ENCODE assay signal across 20 cellular contexts in the genomic region with DNA sequence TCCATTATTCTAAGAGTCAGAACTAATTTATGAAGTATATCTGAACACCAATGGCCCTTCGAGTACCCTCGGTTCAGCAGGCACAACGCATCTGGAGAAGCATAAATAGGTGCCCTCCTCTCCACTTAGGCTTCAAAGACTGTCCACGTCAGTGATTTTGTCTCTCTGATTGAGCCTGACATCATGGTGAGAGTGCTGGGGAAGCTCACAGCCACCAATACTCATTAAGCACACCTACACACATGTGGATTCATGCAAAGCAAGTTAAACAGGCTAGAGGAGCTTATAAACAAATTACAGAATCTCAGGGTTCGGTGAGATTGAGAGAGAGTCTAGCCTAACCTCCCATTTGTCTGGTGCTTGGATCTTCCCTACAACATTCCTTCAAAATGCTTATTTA. TPM values are rescaled to one million over a fixed set of nuclear protein-coding genes. Genes with fewer than 3 reads are reported as not detected.
A peak's percentile ranks its signal among the peaks of the same experiment; 100 is the strongest.
DNase-seq lines count a peak whose midpoint lies in the region; ATAC-seq, FAIRE-seq and TF ChIP-seq lines count a peak whose summit lies in the region.
"Had no signal": no experiment of that assay in that cellular context is flagged by ENCODE, and none has a peak within 500 bp of the region (broad histone marks: within the 10 kb centered on the region; RNA-seq: fewer than 3 reads in every experiment).

No MANE protein-coding gene starts in this region.

- H3K4me3 ChIP-seq in A549: peak overlapping the region; percentile 81

- H3K9me3 ChIP-seq in A549: no peaks in the 10 kb centered on the region
- H3K9me3 ChIP-seq: testis had no signal

- CTCF ChIA-PET in A549 (lab: Yijun Ruan, JAX): interaction anchor here (1.6 to 3.7 kb wide), 4 partner anchors 15 to 357 kb away, joined by 4 to 14 read pairs (median 8); no protein-coding TSS in a partner anchor

- H3K4me1 ChIP-seq in A549: peaks cover 44% of the 10 kb centered on the region; the same call in 2 of the 3 replicates

- H3K4me3 Mint-ChIP-seq in activated T-helper 2 cell treated with anti-CD3 and anti-CD28 coated beads, Interferon-gamma antibody, Interleukin-2, Interleukin-4, amounts not matched to agents 10 μg/mL and 5 μg/mL and 100 μg/mL, durations not matched to agents 14 hours and 24 hours and 36 hours (ENCODE audit: low read depth): peak overlapping the region; percentile 63
- H3K4me3 Mint-ChIP-seq in endothelial cell (ENCODE audit: unreplicated experiment): no peak overlapping the region
- H3K4me3 Mint-ChIP-seq: activated CD4-positive, alpha-beta memory T cell treated with anti-CD3 and anti-CD28 coated beads for 36 hours; natural killer cell had no signal

- peaks cover 7% of the 10 kb centered on the region for H3K27me3 Mint-ChIP-seq in activated T-helper 2 cell treated with anti-CD3 and anti-CD28 coated beads, Interferon-gamma antibody, Interleukin-2, Interleukin-4, amounts not matched to agents 10 μg/mL and 5 μg/mL and 100 μg/mL, durations not matched to agents 14 hours and 24 hours and 36 hours (ENCODE audit: low read depth)
- peaks cover 7% of the 10 kb centered on the region for H3K27me3 Mint-ChIP-seq in endothelial cell (ENCODE audit: unreplicated experiment)

- DNase-seq in A549 (ENCODE audit: low read depth in 1 of 2, low spot score in 1 of 2) (no peak), DMS53 treated with DMSO at 0.1 percent for 48 hours (lab: John Stamatoyannopoulos, UW; ENCODE audit: unreplicated experiment) (peak; percentile 17), left lobe of liver (ENCODE audit: low spot score) (no peak), NCI-H2196 treated with DMSO at 0.1 percent for 48 hours (lab: John Stamatoyannopoulos, UW; ENCODE audit: unreplicated experiment) (no peak), COLO668 (lab: John Stamatoyannopoulos, UW; ENCODE audit: unreplicated experiment) (no peak), endothelial cell (ENCODE audit: low spot score) (no peak)
- no peak for DNase-seq in activated T-helper 2 cell treated with anti-CD3 and anti-CD28 coated beads, Interferon-gamma antibody, Interleukin-2, Interleukin-4, amounts not matched to agents 10 μg/mL and 5 μg/mL and 100 μg/mL, durations not matched to agents 14 hours and 24 hours and 36 hours (ENCODE audit: low spot score)
- DNase-seq: activated CD4-positive, alpha-beta memory T cell treated with anti-CD3 and anti-CD28 coated beads for 36 hours; activated effector memory CD4-positive, alpha-beta T cell treated with anti-CD3 and anti-CD28 coated beads, Interleukin-2, amount 50 U/mL, for 16 hours; AML-193; DMS153; natural killer cell; NCI-H1105 treated with DMSO at 0.1 percent for 48 hours; NCI-H446; testis had no signal

- H3K36me3 Mint-ChIP-seq in activated T-helper 2 cell treated with anti-CD3 and anti-CD28 coated beads, Interferon-gamma antibody, Interleukin-2, Interleukin-4, amounts not matched to agents 10 μg/mL and 5 μg/mL and 100 μg/mL, durations not matched to agents 14 hours and 24 hours and 36 hours (ENCODE audit: low read depth): no peaks in the 10 kb centered on the region
- no peaks in the 10 kb centered on the region for H3K36me3 Mint-ChIP-seq in endothelial cell (ENCODE audit: low read depth, unreplicated experiment)
- H3K36me3 Mint-ChIP-seq: activated CD4-positive, alpha-beta memory T cell treated with anti-CD3 and anti-CD28 coated beads for 36 hours; natural killer cell had no signal

- FAIRE-seq in A549 (lab: Jason Lieb, UNC): no peak

- peak overlapping the region; percentile 13 for H3K27ac Mint-ChIP-seq in activated T-helper 2 cell treated with anti-CD3 and anti-CD28 coated beads, Interferon-gamma antibody, Interleukin-2, Interleukin-4, amounts not matched to agents 10 μg/mL and 5 μg/mL and 100 μg/mL, durations not matched to agents 14 hours and 24 hours and 36 hours
- no peak overlapping the region for H3K27ac Mint-ChIP-seq in endothelial cell (ENCODE audit: unreplicated experiment)
- H3K27ac Mint-ChIP-seq: activated CD4-positive, alpha-beta memory T cell treated with anti-CD3 and anti-CD28 coated beads for 36 hours; natural killer cell had no signal

- H3K4me1 Mint-ChIP-seq in activated T-helper 2 cell treated with anti-CD3 and anti-CD28 coated beads, Interferon-gamma antibody, Interleukin-2, Interleukin-4, amounts not matched to agents 10 μg/mL and 5 μg/mL and 100 μg/mL, durations not matched to agents 14 hours and 24 hours and 36 hours (ENCODE audit: low read depth): peaks cover 45% of the 10 kb centered on the region
- H3K4me1 Mint-ChIP-seq in endothelial cell (ENCODE audit: unreplicated experiment): peaks cover 7% of the 10 kb centered on the region

- no peak for TF ChIP-seq RAD21 in A549 (conservative IDR thresholded peaks at IDR 0.05 in 1 of 2, IDR thresholded peaks at IDR 0.05 in 1 of 2)

- TF ChIP-seq POLR2A in A549 (IDR thresholded peaks at IDR 0.05; ENCODE audit: low read length): no peak

- H3K9me3 Mint-ChIP-seq in activated T-helper 2 cell treated with anti-CD3 and anti-CD28 coated beads, Interferon-gamma antibody, Interleukin-2, Interleukin-4, amounts not matched to agents 10 μg/mL and 5 μg/mL and 100 μg/mL, durations not matched to agents 14 hours and 24 hours and 36 hours: no peaks in the 10 kb centered on the region
- no peaks in the 10 kb centered on the region for H3K9me3 Mint-ChIP-seq in endothelial cell (ENCODE audit: unreplicated experiment)
- H3K9me3 Mint-ChIP-seq: activated CD4-positive, alpha-beta memory T cell treated with anti-CD3 and anti-CD28 coated beads for 36 hours; natural killer cell had no signal

- H3K27ac ChIP-seq in A549: peak overlapping the region in 1 of 2 experiments; percentile 90; a peak in 1 of 6 replicates
- H3K27ac ChIP-seq: HL-60, KMS-11, testis had no signal

- WGBS in A549 (ENCODE audit: missing lambda C conversion rate): 3% methylated on average over 5 of the region's 5 CpGs

- intact Hi-C loops in activated T-helper 2 cell treated with anti-CD3 and anti-CD28 coated beads, Interferon-gamma antibody, Interleukin-2, Interleukin-4, amounts not matched to agents 10 μg/mL and 5 μg/mL and 100 μg/mL, durations not matched to agents 14 hours and 24 hours and 36 hours (cut with micrococcal nuclease): loop anchor here (1.0 kb wide), 1 partner anchor 12 kb away; no protein-coding TSS in a partner anchor

- TF ChIP-seq EP300 in A549 (IDR thresholded peaks at IDR 0.05): no peak

- TF ChIP-seq CTCF in A549 (IDR thresholded peaks at IDR 0.05) (no peak), endothelial cell (IDR thresholded peaks at IDR 0.05; ENCODE audit: unreplicated experiment) (no peak)

- peak overlapping the region; percentile 98 for H3K4me2 ChIP-seq in A549
- H3K4me2 ChIP-seq: KMS-11 had no signal

- no peak for ATAC-seq in A549
- peak; percentile 4 for ATAC-seq in left lobe of liver
- no peak for ATAC-seq in GM19395 (IDR thresholded peaks at IDR 0.05; ENCODE audit: unreplicated experiment)
- ATAC-seq: natural killer cell, SK-N-SH treated with all-trans-retinoic acid at 6 μM for 48 hours had no signal

- POLR2A ChIA-PET in A549 (lab: Yijun Ruan, JAX): no interaction called here

TF ChIP-seq in A549, 52 proteins besides CTCF, POLR2A, EP300 and RAD21:
- TF ChIP-seq ZNF302 (CRISPR knock-in tag; IDR thresholded peaks at IDR 0.05) (no peak), RFX5 (IDR thresholded peaks at IDR 0.05) (no peak), FOSL2 (IDR thresholded peaks at IDR 0.05) (no peak), FOSL2 (CRISPR knock-in tag; IDR thresholded peaks at IDR 0.05) (no peak), NPAS2 (CRISPR knock-in tag; IDR thresholded peaks at IDR 0.05; ENCODE audit: borderline replicate concordance) (no peak)
TF ChIP-seq in A549: peak in this region for 0.

RNA-seq across cellular contexts. Expression of gene CLDN1, which starts 3.6 kb away (rescaled TPM):
- polyA plus RNA-seq in A549 (2011; rRNA removed) (97.0 and 142 TPM in 2 replicates), A549 (2017; fragmentation: RNase III; extraction: RNeasy Plus Mini Kit Qiagen cat#74134 plus additional on column Dnase treatment) (33.7 to 48.0 TPM (median 33.9 TPM) in 3 replicates)
- 32.0 and 37.0 TPM in 2 replicates for polyA plus RNA-seq in A549 (2012; cell fraction: cytosol; rRNA removed)
- 36.3 and 48.3 TPM in 2 replicates for polyA plus RNA-seq in A549 (2012; cell fraction: nucleus; rRNA removed)
- polyA minus RNA-seq in A549 (2011; rRNA and poly(A)+ RNA removed): 76.6 and 88.4 TPM in 2 replicates
- 5.7 and 6.0 TPM in 2 replicates for total RNA-seq in activated T-helper 2 cell treated with anti-CD3 and anti-CD28 coated beads, Interferon-gamma antibody, Interleukin-2, Interleukin-4, amounts not matched to agents 10 μg/mL and 5 μg/mL and 100 μg/mL, durations not matched to agents 14 hours and 24 hours and 36 hours
- total RNA-seq in left lobe of liver (109 TPM), endothelial cell (ENCODE audit: unreplicated experiment) (0.13 TPM)
- total RNA-seq: natural killer cell, OCI-LY7 had no signal

Comparison
In these comparisons a context has a peak if more than half of its experiments do, and no peak if none do; other contexts are left out.
1. RNA of gene CLDN1, which starts 3.6 kb away (total RNA-seq): 109 TPM in left lobe of liver (single experiment); 5.7 to 6.0 TPM in activated T-helper 2 cell treated with anti-CD3 and anti-CD28 coated beads, Interferon-gamma antibody, Interleukin-2, Interleukin-4, amounts not matched to agents 10 μg/mL and 5 μg/mL and 100 μg/mL, durations not matched to agents 14 hours and 24 hours and 36 hours and 0.13 TPM in endothelial cell (single experiment); every median in the first group is over 10 times any median in the second.